In genomic region chr2:229835601-229836283, GRCh38 we compare ENCODE assay signal across 1 cellular context.
TF ChIP-seq lines count a peak whose summit lies in the region.

No MANE protein-coding gene starts in this region.

TF ChIP-seq in HEK293, 187 proteins besides CTCF, POLR2A, EP300 and RAD21 (continued from another document):
- peak; percentile 90 for TF ChIP-seq PRDM6 (tag by site-specific recombination; IDR thresholded peaks at IDR 0.05)
